In genomic region chr1:41870076-41870562, GRCh38 we compare ENCODE assay signal across 1 cellular context.
TF ChIP-seq lines count a peak whose summit lies in the region.

No MANE protein-coding gene starts in this region.

TF ChIP-seq in GM12878, 131 proteins besides CTCF, POLR2A, EP300 and RAD21 (continued from another document and continues in another):
- TF ChIP-seq, protein P1, sequence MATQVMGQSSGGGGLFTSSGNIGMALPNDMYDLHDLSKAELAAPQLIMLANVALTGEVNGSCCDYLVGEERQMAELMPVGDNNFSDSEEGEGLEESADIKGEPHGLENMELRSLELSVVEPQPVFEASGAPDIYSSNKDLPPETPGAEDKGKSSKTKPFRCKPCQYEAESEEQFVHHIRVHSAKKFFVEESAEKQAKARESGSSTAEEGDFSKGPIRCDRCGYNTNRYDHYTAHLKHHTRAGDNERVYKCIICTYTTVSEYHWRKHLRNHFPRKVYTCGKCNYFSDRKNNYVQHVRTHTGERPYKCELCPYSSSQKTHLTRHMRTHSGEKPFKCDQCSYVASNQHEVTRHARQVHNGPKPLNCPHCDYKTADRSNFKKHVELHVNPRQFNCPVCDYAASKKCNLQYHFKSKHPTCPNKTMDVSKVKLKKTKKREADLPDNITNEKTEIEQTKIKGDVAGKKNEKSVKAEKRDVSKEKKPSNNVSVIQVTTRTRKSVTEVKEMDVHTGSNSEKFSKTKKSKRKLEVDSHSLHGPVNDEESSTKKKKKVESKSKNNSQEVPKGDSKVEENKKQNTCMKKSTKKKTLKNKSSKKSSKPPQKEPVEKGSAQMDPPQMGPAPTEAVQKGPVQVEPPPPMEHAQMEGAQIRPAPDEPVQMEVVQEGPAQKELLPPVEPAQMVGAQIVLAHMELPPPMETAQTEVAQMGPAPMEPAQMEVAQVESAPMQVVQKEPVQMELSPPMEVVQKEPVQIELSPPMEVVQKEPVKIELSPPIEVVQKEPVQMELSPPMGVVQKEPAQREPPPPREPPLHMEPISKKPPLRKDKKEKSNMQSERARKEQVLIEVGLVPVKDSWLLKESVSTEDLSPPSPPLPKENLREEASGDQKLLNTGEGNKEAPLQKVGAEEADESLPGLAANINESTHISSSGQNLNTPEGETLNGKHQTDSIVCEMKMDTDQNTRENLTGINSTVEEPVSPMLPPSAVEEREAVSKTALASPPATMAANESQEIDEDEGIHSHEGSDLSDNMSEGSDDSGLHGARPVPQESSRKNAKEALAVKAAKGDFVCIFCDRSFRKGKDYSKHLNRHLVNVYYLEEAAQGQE (IDR thresholded peaks at IDR 0.05; ENCODE audit: low read depth, low read length), result no peak
- TF ChIP-seq, protein P2, sequence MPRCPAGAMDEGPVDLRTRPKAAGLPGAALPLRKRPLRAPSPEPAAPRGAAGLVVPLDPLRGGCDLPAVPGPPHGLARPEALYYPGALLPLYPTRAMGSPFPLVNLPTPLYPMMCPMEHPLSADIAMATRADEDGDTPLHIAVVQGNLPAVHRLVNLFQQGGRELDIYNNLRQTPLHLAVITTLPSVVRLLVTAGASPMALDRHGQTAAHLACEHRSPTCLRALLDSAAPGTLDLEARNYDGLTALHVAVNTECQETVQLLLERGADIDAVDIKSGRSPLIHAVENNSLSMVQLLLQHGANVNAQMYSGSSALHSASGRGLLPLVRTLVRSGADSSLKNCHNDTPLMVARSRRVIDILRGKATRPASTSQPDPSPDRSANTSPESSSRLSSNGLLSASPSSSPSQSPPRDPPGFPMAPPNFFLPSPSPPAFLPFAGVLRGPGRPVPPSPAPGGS (IDR thresholded peaks at IDR 0.05; ENCODE audit: borderline replicate concordance, insufficient read depth, low read depth, low read length, poor library complexity, severe bottlenecking), result peak; percentile 64
- no peak for TF ChIP-seq SP1 (IDR thresholded peaks at IDR 0.05; ENCODE audit: low read depth, low read length)
- TF ChIP-seq RCOR1 (conservative IDR thresholded peaks at IDR 0.05; ENCODE audit: low read depth, low read length), result no peak
- TF ChIP-seq RBBP5 (conservative IDR thresholded peaks at IDR 0.05), result no peak
- no peak for TF ChIP-seq E2F8 (IDR thresholded peaks at IDR 0.05; ENCODE audit: low read depth, partially characterized antibody)
- peak; percentile 94 for TF ChIP-seq DPF2 (IDR thresholded peaks at IDR 0.05)
- 0 out of 2 replicates have a peak, but pooled peaks have one; percentile 18 for TF ChIP-seq EED (IDR thresholded peaks at IDR 0.05; ENCODE audit: low read depth)
- TF ChIP-seq BHLHE40 (IDR thresholded peaks at IDR 0.05; ENCODE audit: borderline replicate concordance in 1 of 2, low read depth in 2 of 2, low read length in 1 of 2), result peak in 1 of 2 experiments; percentile 47; a peak in 1 of 4 replicates
- peak; percentile 56 to 74; a peak in 3 of 4 replicates for TF ChIP-seq IKZF2 (IDR thresholded peaks at IDR 0.05)
- TF ChIP-seq ZBED1 (IDR thresholded peaks at IDR 0.05; ENCODE audit: borderline replicate concordance), result no peak
- TF ChIP-seq SMAD1 (IDR thresholded peaks at IDR 0.05; ENCODE audit: low read depth, partially characterized antibody), result no peak
- no peak for TF ChIP-seq MYC (IDR thresholded peaks at IDR 0.05; ENCODE audit: insufficient read depth, insufficient read length, insufficient replicate concordance, low read length, severe bottlenecking)
- no peak for TF ChIP-seq SREBF1 (IDR thresholded peaks at IDR 0.05; ENCODE audit: low read length)
- TF ChIP-seq, protein P3, sequence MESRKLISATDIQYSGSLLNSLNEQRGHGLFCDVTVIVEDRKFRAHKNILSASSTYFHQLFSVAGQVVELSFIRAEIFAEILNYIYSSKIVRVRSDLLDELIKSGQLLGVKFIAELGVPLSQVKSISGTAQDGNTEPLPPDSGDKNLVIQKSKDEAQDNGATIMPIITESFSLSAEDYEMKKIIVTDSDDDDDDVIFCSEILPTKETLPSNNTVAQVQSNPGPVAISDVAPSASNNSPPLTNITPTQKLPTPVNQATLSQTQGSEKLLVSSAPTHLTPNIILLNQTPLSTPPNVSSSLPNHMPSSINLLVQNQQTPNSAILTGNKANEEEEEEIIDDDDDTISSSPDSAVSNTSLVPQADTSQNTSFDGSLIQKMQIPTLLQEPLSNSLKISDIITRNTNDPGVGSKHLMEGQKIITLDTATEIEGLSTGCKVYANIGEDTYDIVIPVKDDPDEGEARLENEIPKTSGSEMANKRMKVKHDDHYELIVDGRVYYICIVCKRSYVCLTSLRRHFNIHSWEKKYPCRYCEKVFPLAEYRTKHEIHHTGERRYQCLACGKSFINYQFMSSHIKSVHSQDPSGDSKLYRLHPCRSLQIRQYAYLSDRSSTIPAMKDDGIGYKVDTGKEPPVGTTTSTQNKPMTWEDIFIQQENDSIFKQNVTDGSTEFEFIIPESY (IDR thresholded peaks at IDR 0.05), result no peak
- TF ChIP-seq, protein P4, sequence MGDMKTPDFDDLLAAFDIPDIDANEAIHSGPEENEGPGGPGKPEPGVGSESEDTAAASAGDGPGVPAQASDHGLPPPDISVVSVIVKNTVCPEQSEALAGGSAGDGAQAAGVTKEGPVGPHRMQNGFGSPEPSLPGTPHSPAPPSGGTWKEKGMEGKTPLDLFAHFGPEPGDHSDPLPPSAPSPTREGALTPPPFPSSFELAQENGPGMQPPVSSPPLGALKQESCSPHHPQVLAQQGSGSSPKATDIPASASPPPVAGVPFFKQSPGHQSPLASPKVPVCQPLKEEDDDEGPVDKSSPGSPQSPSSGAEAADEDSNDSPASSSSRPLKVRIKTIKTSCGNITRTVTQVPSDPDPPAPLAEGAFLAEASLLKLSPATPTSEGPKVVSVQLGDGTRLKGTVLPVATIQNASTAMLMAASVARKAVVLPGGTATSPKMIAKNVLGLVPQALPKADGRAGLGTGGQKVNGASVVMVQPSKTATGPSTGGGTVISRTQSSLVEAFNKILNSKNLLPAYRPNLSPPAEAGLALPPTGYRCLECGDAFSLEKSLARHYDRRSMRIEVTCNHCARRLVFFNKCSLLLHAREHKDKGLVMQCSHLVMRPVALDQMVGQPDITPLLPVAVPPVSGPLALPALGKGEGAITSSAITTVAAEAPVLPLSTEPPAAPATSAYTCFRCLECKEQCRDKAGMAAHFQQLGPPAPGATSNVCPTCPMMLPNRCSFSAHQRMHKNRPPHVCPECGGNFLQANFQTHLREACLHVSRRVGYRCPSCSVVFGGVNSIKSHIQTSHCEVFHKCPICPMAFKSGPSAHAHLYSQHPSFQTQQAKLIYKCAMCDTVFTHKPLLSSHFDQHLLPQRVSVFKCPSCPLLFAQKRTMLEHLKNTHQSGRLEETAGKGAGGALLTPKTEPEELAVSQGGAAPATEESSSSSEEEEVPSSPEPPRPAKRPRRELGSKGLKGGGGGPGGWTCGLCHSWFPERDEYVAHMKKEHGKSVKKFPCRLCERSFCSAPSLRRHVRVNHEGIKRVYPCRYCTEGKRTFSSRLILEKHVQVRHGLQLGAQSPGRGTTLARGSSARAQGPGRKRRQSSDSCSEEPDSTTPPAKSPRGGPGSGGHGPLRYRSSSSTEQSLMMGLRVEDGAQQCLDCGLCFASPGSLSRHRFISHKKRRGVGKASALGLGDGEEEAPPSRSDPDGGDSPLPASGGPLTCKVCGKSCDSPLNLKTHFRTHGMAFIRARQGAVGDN (IDR thresholded peaks at IDR 0.05), result no peak
- no peak for TF ChIP-seq SMAD5 (IDR thresholded peaks at IDR 0.05; ENCODE audit: low read depth)
- TF ChIP-seq RAD51 (IDR thresholded peaks at IDR 0.05), result no peak
- TF ChIP-seq, protein P5, sequence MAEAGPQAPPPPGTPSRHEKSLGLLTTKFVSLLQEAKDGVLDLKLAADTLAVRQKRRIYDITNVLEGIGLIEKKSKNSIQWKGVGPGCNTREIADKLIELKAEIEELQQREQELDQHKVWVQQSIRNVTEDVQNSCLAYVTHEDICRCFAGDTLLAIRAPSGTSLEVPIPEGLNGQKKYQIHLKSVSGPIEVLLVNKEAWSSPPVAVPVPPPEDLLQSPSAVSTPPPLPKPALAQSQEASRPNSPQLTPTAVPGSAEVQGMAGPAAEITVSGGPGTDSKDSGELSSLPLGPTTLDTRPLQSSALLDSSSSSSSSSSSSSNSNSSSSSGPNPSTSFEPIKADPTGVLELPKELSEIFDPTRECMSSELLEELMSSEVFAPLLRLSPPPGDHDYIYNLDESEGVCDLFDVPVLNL (IDR thresholded peaks at IDR 0.05; ENCODE audit: low read depth, low read length), result no peak
- TF ChIP-seq MTA2 (IDR thresholded peaks at IDR 0.05; ENCODE audit: low read depth), result peak; percentile 93
- no peak for TF ChIP-seq SMARCA5 (IDR thresholded peaks at IDR 0.05)
- TF ChIP-seq CREM (IDR thresholded peaks at IDR 0.05; ENCODE audit: low read depth), result peak; percentile 75
- TF ChIP-seq BACH1 (IDR thresholded peaks at IDR 0.05; ENCODE audit: borderline replicate concordance), result peak; percentile 73; the same call in 1 of the 2 replicates
- no peak for TF ChIP-seq EGR1 (IDR thresholded peaks at IDR 0.05; ENCODE audit: borderline replicate concordance in 1 of 2, low read depth in 2 of 2, low read length in 2 of 2)
- TF ChIP-seq POLR2AphosphoS2 (IDR thresholded peaks at IDR 0.05; ENCODE audit: low read depth, low read length), result no peak
- no peak for TF ChIP-seq LARP7 (IDR thresholded peaks at IDR 0.05)
- TF ChIP-seq CBX5 (IDR thresholded peaks at IDR 0.05; ENCODE audit: low read depth), result no peak
- no peak for TF ChIP-seq ZZZ3 (IDR thresholded peaks at IDR 0.05; ENCODE audit: control insufficient read depth, insufficient read length, low read depth)
- no peak for TF ChIP-seq WRNIP1 (IDR thresholded peaks at IDR 0.05; ENCODE audit: borderline replicate concordance, low read depth, low read length)
- TF ChIP-seq, protein P6, sequence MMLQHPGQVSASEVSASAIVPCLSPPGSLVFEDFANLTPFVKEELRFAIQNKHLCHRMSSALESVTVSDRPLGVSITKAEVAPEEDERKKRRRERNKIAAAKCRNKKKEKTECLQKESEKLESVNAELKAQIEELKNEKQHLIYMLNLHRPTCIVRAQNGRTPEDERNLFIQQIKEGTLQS (IDR thresholded peaks at IDR 0.05; ENCODE audit: borderline replicate concordance, extremely low read depth, low read depth, low read length), result no peak
- TF ChIP-seq ZNF384 (IDR thresholded peaks at IDR 0.05; ENCODE audit: borderline replicate concordance, low read depth, low read length), result no peak
- TF ChIP-seq NKRF (conservative IDR thresholded peaks at IDR 0.05), result no peak
- TF ChIP-seq KDM1A (IDR thresholded peaks at IDR 0.05; ENCODE audit: borderline replicate concordance), result no peak
- TF ChIP-seq ZNF592 (IDR thresholded peaks at IDR 0.05), result no peak
- peak; percentile 48; the same call in 1 of the 2 replicates for TF ChIP-seq JUND (IDR thresholded peaks at IDR 0.05; ENCODE audit: low read depth, low read length)
- no peak for TF ChIP-seq SIX5 (IDR thresholded peaks at IDR 0.05; ENCODE audit: low read depth, low read length, severe bottlenecking)
